Comparison of ENCODE assay signal across 20 cellular contexts in genomic region chr21:30942192-30942591, GRCh38.
"Had no signal": no experiment of that assay in that cellular context is flagged by ENCODE, and none has a peak within 500 bp of the region (broad histone marks: within the 10 kb centered on the region; RNA-seq: fewer than 3 reads in every experiment).

No MANE protein-coding gene starts in this region.

- DNase-seq: activated CD4-positive, alpha-beta T cell treated with anti-CD3 and anti-CD28 coated beads for 48 hours; activated CD4-positive, alpha-beta T cell treated with anti-CD3 and anti-CD28 coated beads, Interleukin-2, amount 50 U/mL, for 4 hours; activated CD4-positive, CD25-positive, alpha-beta regulatory T cell treated with anti-CD3 and anti-CD28 coated beads, Interleukin-2, amount 50 U/mL, for 72 hours; activated CD8-positive, alpha-beta T cell treated with anti-CD3 and anti-CD28 coated beads, Interleukin-2, amount 10 ng/mL, durations not matched to agents 7 days and 5 days; activated gamma-delta T cell treated with Interleukin-2 at 50 U/mL for 16 hours; activated naive CD4-positive, alpha-beta T cell treated with anti-CD3 and anti-CD28 coated beads, Interleukin-2, amount 10 ng/mL, durations not matched to agents 7 days and 5 days; activated naive CD8-positive, alpha-beta T cell treated with anti-CD3 and anti-CD28 coated beads, Interleukin-2, amount 10 ng/mL, durations not matched to agents 7 days and 5 days; activated T-cell treated with anti-CD3 and anti-CD28 coated beads, Interleukin-2, amount 50 U/mL, for 4 hours; adrenal gland; anterior cingulate cortex; MG63; MV-4-11; NCI-H146; NCI-H187 treated with DMSO at 0.1 percent for 48 hours; NCI-H2081 treated with DMSO at 0.1 percent for 48 hours; NCI-H446; NCI-H524; PC-9; SHP77 treated with DMSO at 0.1 percent for 48 hours had no signal

- H3K4me2 ChIP-seq: PC-9 had no signal

- H3K9me3 Mint-ChIP-seq: activated T-cell treated with anti-CD3 and anti-CD28 coated beads, Interleukin-2, amount 50 U/mL, for 4 hours had no signal

- H2AFZ ChIP-seq: PC-9 had no signal

- H3K27me3 Mint-ChIP-seq: activated naive CD4-positive, alpha-beta T cell treated with anti-CD3 and anti-CD28 coated beads, Interleukin-2, amount 10 ng/mL, durations not matched to agents 7 days and 5 days; activated naive CD8-positive, alpha-beta T cell treated with anti-CD3 and anti-CD28 coated beads, Interleukin-2, amount 10 ng/mL, durations not matched to agents 7 days and 5 days had no signal

- H3K36me3 Mint-ChIP-seq: activated naive CD4-positive, alpha-beta T cell treated with anti-CD3 and anti-CD28 coated beads, Interleukin-2, amount 10 ng/mL, durations not matched to agents 7 days and 5 days; activated naive CD8-positive, alpha-beta T cell treated with anti-CD3 and anti-CD28 coated beads, Interleukin-2, amount 10 ng/mL, durations not matched to agents 7 days and 5 days had no signal

- H3K4me3 ChIP-seq: adrenal gland, MG63, PC-9 had no signal

- H3K9me3 ChIP-seq: adrenal gland, MG63 had no signal

- H3K4me3 Mint-ChIP-seq: activated CD8-positive, alpha-beta T cell treated with anti-CD3 and anti-CD28 coated beads, Interleukin-2, amount 10 ng/mL, durations not matched to agents 7 days and 5 days; activated naive CD4-positive, alpha-beta T cell treated with anti-CD3 and anti-CD28 coated beads, Interleukin-2, amount 10 ng/mL, durations not matched to agents 7 days and 5 days; activated naive CD8-positive, alpha-beta T cell treated with anti-CD3 and anti-CD28 coated beads, Interleukin-2, amount 10 ng/mL, durations not matched to agents 7 days and 5 days; activated T-cell treated with anti-CD3 and anti-CD28 coated beads, Interleukin-2, amount 50 U/mL, for 4 hours; T-helper 1 cell treated with Interleukin-12 subunit alpha and Interleukin-12 subunit beta and Interleukin-4 antibody, amounts not matched to agents 30 μg/mL and 1 μg/mL, for 36 hours had no signal

- H3K36me3 ChIP-seq: adrenal gland, MG63 had no signal

- H3K4me1 ChIP-seq: adrenal gland had no signal

- ATAC-seq: activated CD8-positive, alpha-beta T cell treated with anti-CD3 and anti-CD28 coated beads, Interleukin-2, amount 10 ng/mL, durations not matched to agents 7 days and 5 days; activated T-cell treated with anti-CD3 and anti-CD28 coated beads, Interleukin-2, amount 50 U/mL, for 4 hours had no signal

- H3K27ac Mint-ChIP-seq: activated CD8-positive, alpha-beta T cell treated with anti-CD3 and anti-CD28 coated beads, Interleukin-2, amount 10 ng/mL, durations not matched to agents 7 days and 5 days; activated naive CD4-positive, alpha-beta T cell treated with anti-CD3 and anti-CD28 coated beads, Interleukin-2, amount 10 ng/mL, durations not matched to agents 7 days and 5 days; activated naive CD8-positive, alpha-beta T cell treated with anti-CD3 and anti-CD28 coated beads, Interleukin-2, amount 10 ng/mL, durations not matched to agents 7 days and 5 days; T-helper 1 cell treated with Interleukin-12 subunit alpha and Interleukin-12 subunit beta and Interleukin-4 antibody, amounts not matched to agents 30 μg/mL and 1 μg/mL, for 36 hours had no signal

- H3K27ac ChIP-seq: adrenal gland, PC-9 had no signal

- H3K4me1 Mint-ChIP-seq: activated naive CD4-positive, alpha-beta T cell treated with anti-CD3 and anti-CD28 coated beads, Interleukin-2, amount 10 ng/mL, durations not matched to agents 7 days and 5 days; activated naive CD8-positive, alpha-beta T cell treated with anti-CD3 and anti-CD28 coated beads, Interleukin-2, amount 10 ng/mL, durations not matched to agents 7 days and 5 days had no signal

- H3K27me3 ChIP-seq: adrenal gland, MG63 had no signal
